ENCODE assay signal across 11 cellular contexts in genomic region chr6:106089981-106090380, GRCh38. TPM values are rescaled to one million over a fixed set of nuclear protein-coding genes. Genes with fewer than 3 reads are reported as not detected.
DNase-seq lines count a peak whose midpoint lies in the region; ATAC-seq and TF ChIP-seq lines count a peak whose summit lies in the region.
"Had no signal": no experiment of that assay in that cellular context is flagged by ENCODE, and none has a peak within 500 bp of the region (broad histone marks: within the 10 kb centered on the region; RNA-seq: fewer than 3 reads in every experiment).

No MANE protein-coding gene starts in this region.

- H3K36me3 Mint-ChIP-seq in activated naive CD4-positive, alpha-beta T cell treated with anti-CD3 and anti-CD28 coated beads, Interleukin-2, amount 10 ng/mL, durations not matched to agents 7 days and 5 days: peaks cover 66% of the 10 kb centered on the region
- no peaks in the 10 kb centered on the region for H3K36me3 Mint-ChIP-seq in type B pancreatic cell
- H3K36me3 Mint-ChIP-seq: brain had no signal

- CTCF ChIA-PET in activated naive CD4-positive, alpha-beta T cell treated with anti-CD3 and anti-CD28 coated beads, Interleukin-2, amount 10 ng/mL, durations not matched to agents 7 days and 5 days (lab: Charles Lee): interaction anchor here (0.8 to 2.4 kb wide), 8 partner anchors 66 to 658 kb away, joined by 3 to 35 read pairs (median 3); no protein-coding TSS in a partner anchor

- peaks cover 91% of the 10 kb centered on the region for H3K4me1 Mint-ChIP-seq in activated naive CD4-positive, alpha-beta T cell treated with anti-CD3 and anti-CD28 coated beads, Interleukin-2, amount 10 ng/mL, durations not matched to agents 7 days and 5 days
- peaks cover 43% of the 10 kb centered on the region for H3K4me1 Mint-ChIP-seq in type B pancreatic cell (ENCODE audit: unreplicated experiment)

- TF ChIP-seq CTCF in epithelial cell of esophagus (IDR thresholded peaks at IDR 0.05; ENCODE audit: insufficient read depth, low read depth, low read length, missing control alignments): peak; percentile 29
- TF ChIP-seq CTCF in type B pancreatic cell (conservative IDR thresholded peaks at IDR 0.05): no peak

- ATAC-seq in HG03520 (IDR thresholded peaks at IDR 0.05; ENCODE audit: unreplicated experiment) (no peak), HG02970 (IDR thresholded peaks at IDR 0.05; ENCODE audit: low FRiP score, unreplicated experiment) (no peak)

- DNase-seq in activated naive CD4-positive, alpha-beta T cell treated with anti-CD3 and anti-CD28 coated beads, Interleukin-2, amount 10 ng/mL, durations not matched to agents 7 days and 5 days: no peak
- no peak for DNase-seq in activated naive CD4-positive, alpha-beta T cell treated with Interleukin-2 at 50 U/mL for 16 hours
- DNase-seq in RPMI7951 (ENCODE audit: low read depth): peak; percentile 61
- DNase-seq in epithelial cell of esophagus (ENCODE audit: low read depth): no peak
- no peak for DNase-seq in type B pancreatic cell (ENCODE audit: extremely low spot score, unreplicated experiment)
- no peak for DNase-seq in stimulated activated CD4-positive, alpha-beta T cell treated with anti-CD3 and anti-CD28 coated beads, Interleukin-4, amount 100 ng/mL, for 24 hours
- DNase-seq: DMS53, sigmoid colon had no signal

- peaks cover 29% of the 10 kb centered on the region for H3K27me3 Mint-ChIP-seq in activated naive CD4-positive, alpha-beta T cell treated with anti-CD3 and anti-CD28 coated beads, Interleukin-2, amount 10 ng/mL, durations not matched to agents 7 days and 5 days
- H3K27me3 Mint-ChIP-seq in type B pancreatic cell: peaks cover 23% of the 10 kb centered on the region

- H3K27ac Mint-ChIP-seq in activated naive CD4-positive, alpha-beta T cell treated with anti-CD3 and anti-CD28 coated beads, Interleukin-2, amount 10 ng/mL, durations not matched to agents 7 days and 5 days: no peak overlapping the region
- peak overlapping the region; percentile 2 for H3K27ac Mint-ChIP-seq in type B pancreatic cell

- H3K4me3 Mint-ChIP-seq in activated naive CD4-positive, alpha-beta T cell treated with anti-CD3 and anti-CD28 coated beads, Interleukin-2, amount 10 ng/mL, durations not matched to agents 7 days and 5 days: peak overlapping the region; percentile 61
- H3K4me3 Mint-ChIP-seq in type B pancreatic cell: peak overlapping the region; percentile 78

- no peak overlapping the region for H3K4me3 ChIP-seq in epithelial cell of esophagus (ENCODE audit: low read length)
- H3K4me3 ChIP-seq: sigmoid colon had no signal

- no peaks in the 10 kb centered on the region for H3K9me3 Mint-ChIP-seq in activated naive CD4-positive, alpha-beta T cell treated with anti-CD3 and anti-CD28 coated beads, Interleukin-2, amount 10 ng/mL, durations not matched to agents 7 days and 5 days
- no peaks in the 10 kb centered on the region for H3K9me3 Mint-ChIP-seq in type B pancreatic cell
- H3K9me3 Mint-ChIP-seq: brain had no signal

RNA-seq across cellular contexts. Expression of gene PRDM1, which starts 3.8 kb away (rescaled TPM):
- total RNA-seq in RPMI7951 (2014; rRNA removed; shearing (Covaris generic)): 4.7 TPM in 2 replicates
- total RNA-seq in type B pancreatic cell (ENCODE audit: low replicate concordance): 15.5 and 35.5 TPM in 2 replicates
